18 cellular contexts compared by ENCODE assay signal in genomic region chr3:158279584-158279983, GRCh38.
A peak's percentile ranks its signal among the peaks of the same experiment; 100 is the strongest.
DNase-seq lines count a peak whose midpoint lies in the region; ATAC-seq and TF ChIP-seq lines count a peak whose summit lies in the region.
"Had no signal": no experiment of that assay in that cellular context is flagged by ENCODE, and none has a peak within 500 bp of the region (broad histone marks: within the 10 kb centered on the region; RNA-seq: fewer than 3 reads in every experiment).

No MANE protein-coding gene starts in this region.

- TF ChIP-seq CTCF in NB4 (IDR thresholded peaks at IDR 0.05; ENCODE audit: low read depth, low read length) (no peak), upper lobe of right lung (IDR thresholded peaks at IDR 0.05) (no peak)

- no peak overlapping the region for H3K27ac ChIP-seq in upper lobe of right lung
- H3K27ac ChIP-seq: BLaER1, GM23248, Peyer's patch had no signal

- peak; percentile 54 for ATAC-seq in upper lobe of right lung
- ATAC-seq in GM21576 (IDR thresholded peaks at IDR 0.05; ENCODE audit: unreplicated experiment), result no peak
- ATAC-seq: HCT116 had no signal

- in situ Hi-C loops in KBM-7 (cut with MboI; ENCODE audit: low pct_unique_long_range_greater_than_20kb, low sequenced_read_pairs), result no loop called here

- intact Hi-C loops in upper lobe of right lung (cut with DNase I), result no loop called here

- H3K4me3 ChIP-seq in NB4 (ENCODE audit: low read depth, low read length) (no peak overlapping the region), upper lobe of right lung (no peak overlapping the region)
- H3K4me3 ChIP-seq: BLaER1, GM23248, MG63, Peyer's patch had no signal

- no peaks in the 10 kb centered on the region for H3K27me3 ChIP-seq in upper lobe of right lung
- H3K27me3 ChIP-seq: BLaER1, MG63, Peyer's patch had no signal

- H3K9me3 ChIP-seq in upper lobe of right lung, result no peaks in the 10 kb centered on the region
- H3K9me3 ChIP-seq: BLaER1, Peyer's patch had no signal

- DNase-seq in KBM-7 (peak; percentile 43), NB4 (ENCODE audit: low read depth) (peak; percentile 38), SKM-1 (lab: John Stamatoyannopoulos, UW; ENCODE audit: unreplicated experiment) (peak; percentile 10), upper lobe of right lung (no peak), GDM1 (lab: John Stamatoyannopoulos, UW) (no peak), SK-N-DZ (ENCODE audit: low spot score) (no peak)
- DNase-seq: DMS 273 treated with DMSO at 0.1 percent for 48 hours, EL, GM23248, MG63, NCI-H1436 treated with DMSO at 0.1 percent for 48 hours, NCI-H2081, NCI-H526 treated with DMSO at 0.1 percent for 48 hours, Peyer's patch, SHP77 had no signal

- no peaks in the 10 kb centered on the region for H3K36me3 ChIP-seq in upper lobe of right lung
- H3K36me3 ChIP-seq: Peyer's patch had no signal

- TF ChIP-seq POLR2A in NB4 (IDR thresholded peaks at IDR 0.05; ENCODE audit: extremely low read depth, insufficient read length), result no peak

- H3K4me1 ChIP-seq in upper lobe of right lung, result no peaks in the 10 kb centered on the region
- H3K4me1 ChIP-seq: BLaER1, Peyer's patch had no signal

Comparison
In these comparisons a context has a peak if more than half of its experiments do, and no peak if none do; other contexts are left out.
1. DNase-seq: peak in KBM-7 (single experiment), NB4 (single experiment) and SKM-1 (single experiment); none in upper lobe of right lung (single experiment), GDM1 (single experiment) and SK-N-DZ (single experiment).